Comparison of ENCODE assay signal across 8 cellular contexts in the genomic region with DNA sequence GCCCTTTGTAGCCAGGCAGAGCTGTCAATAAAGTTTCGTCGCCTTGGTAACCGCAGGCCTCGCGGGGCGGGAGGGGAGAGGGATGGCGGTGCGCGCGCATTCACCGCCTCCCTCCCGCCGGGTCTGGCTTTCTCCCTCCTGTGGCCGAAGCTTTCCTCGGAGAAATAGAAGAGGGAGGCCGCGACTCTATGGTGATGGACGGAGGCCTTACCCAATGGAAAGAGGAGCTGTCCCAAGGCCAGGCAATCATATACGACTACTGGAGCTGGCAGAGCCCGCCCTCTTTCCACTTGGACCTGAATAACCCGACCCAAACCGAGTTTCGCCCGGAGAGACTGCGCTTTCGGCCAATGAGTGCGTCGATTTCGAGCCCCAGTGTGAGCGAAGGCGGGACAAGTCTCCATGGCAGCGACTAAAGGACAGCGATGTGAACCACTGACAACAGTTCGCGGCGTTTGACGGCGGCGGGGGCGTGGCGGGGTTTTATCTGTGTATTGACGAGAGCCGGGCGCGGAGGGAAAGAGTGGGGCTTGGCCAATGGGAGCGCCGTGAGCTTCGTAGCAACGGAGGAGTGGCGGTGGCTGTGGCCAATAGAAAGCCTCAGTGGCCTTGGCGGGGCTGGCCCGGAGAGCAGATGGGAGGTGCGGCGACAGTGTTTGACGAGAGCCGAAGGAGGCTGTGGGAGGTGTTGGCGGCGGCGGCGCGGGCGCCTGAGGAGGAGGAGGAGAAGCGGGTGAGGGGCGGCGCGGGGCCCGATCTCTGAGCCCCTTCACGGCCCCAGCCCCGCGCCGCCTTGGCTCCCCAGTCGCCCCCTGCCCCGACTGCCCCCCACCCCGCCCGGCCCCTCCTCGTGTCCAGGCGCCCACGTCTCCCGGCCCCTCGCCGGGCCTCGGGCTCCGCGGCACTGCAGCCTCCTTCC. TPM values are rescaled to one million over a fixed set of nuclear protein-coding genes. Genes with fewer than 3 reads are reported as not detected.
DNase-seq lines count a peak whose midpoint lies in the region; ATAC-seq and TF ChIP-seq lines count a peak whose summit lies in the region.

KMT5C (plus strand) TSS at position 652 of the 919 bp plus-strand sequence. CDS start 2,061 bp downstream, outside the sequence.

- intact Hi-C loops in PC-3 (cut with micrococcal nuclease) (loop anchor here (1.0 to 5.0 kb wide), 4 partner anchors 15 to 127 kb away; partner anchors contain the start of genes COX6B2, RPL28 and TMEM238), mucosa of descending colon (cut with DNase I, micrococcal nuclease) (no loop called here)

- peak within 1 kb of the TSS; percentile 95 for H3K27ac ChIP-seq in PC-3 (ENCODE audit: low read length)
- H3K27ac ChIP-seq in epithelial cell of prostate: peak within 1 kb of the TSS; percentile 100

- H3K4me2 ChIP-seq in PC-3 (ENCODE audit: low read length): peak within 1 kb of the TSS; percentile 97

- POLR2A ChIA-PET in PC-3 (lab: Charles Lee; ENCODE audit: unreplicated experiment): interaction anchor here (0.5 to 1.8 kb wide), 18 partner anchors 11 to 1496 kb away, joined by 3 to 9 read pairs (median 4); partner anchors contain the start of genes BRSK1, HSPBP1, ISOC2 and PPP6R1

- H3K79me2 ChIP-seq in PC-3 (ENCODE audit: low read length): peaks cover 11% of the 10 kb centered on the region

- CTCF ChIA-PET in PC-3 (lab: Charles Lee): interaction anchor here (0.6 to 1.5 kb wide), 7 partner anchors 9 to 44 kb away, joined by 3 to 9 read pairs (median 5); partner anchors contain the start of gene TMEM238

- no TSS peak for BruUV-seq in PC-3 (replicated peaks; lab: Mats Ljungman, UMichigan)

- no peaks in the 10 kb centered on the region for H3K9me3 ChIP-seq in PC-3 (ENCODE audit: low read length)
- no peaks in the 10 kb centered on the region for H3K9me3 ChIP-seq in mucosa of descending colon

- H3K4me3 ChIP-seq in PC-3 (ENCODE audit: low read length): peak within 1 kb of the TSS; percentile 80
- H3K4me3 ChIP-seq in mucosa of descending colon: peak within 1 kb of the TSS; percentile 34

- no peaks in the 10 kb centered on the region for H4K20me1 ChIP-seq in PC-3 (ENCODE audit: low read length)

- no peak for TF ChIP-seq RAD21 in Ishikawa (IDR thresholded peaks at IDR 0.05; ENCODE audit: low read depth)

- H3K9ac ChIP-seq in PC-3 (ENCODE audit: low read length): peak within 1 kb of the TSS; percentile 88

- H3K36me3 ChIP-seq in PC-3 (ENCODE audit: low read depth, low read length) (no peaks in the 10 kb centered on the region), mucosa of descending colon (ENCODE audit: low read depth) (peaks cover 7% of the 10 kb centered on the region)

- peak within 1 kb of the TSS; percentile 72 for H2AFZ ChIP-seq in PC-3 (ENCODE audit: low read length)

- no peaks in the 10 kb centered on the region for H3K27me3 ChIP-seq in PC-3 (ENCODE audit: low read length)

- TF ChIP-seq EP300 in Ishikawa (IDR thresholded peaks at IDR 0.05; ENCODE audit: borderline replicate concordance): no peak

- ATAC-seq in GM21576 (IDR thresholded peaks at IDR 0.05; ENCODE audit: unreplicated experiment): peak; percentile 78
- peak; percentile 86 for ATAC-seq in PC-3
- ATAC-seq in mucosa of descending colon: peak; percentile 86

- no peaks in the 10 kb centered on the region for H3F3A ChIP-seq in PC-3 (ENCODE audit: low read length, unreplicated experiment)

- no peaks in the 10 kb centered on the region for H3K9me2 ChIP-seq in PC-3 (replicated peaks; ENCODE audit: low read length)

- DNase-seq in DMS153 (lab: John Stamatoyannopoulos, UW) (peak; percentile 100), PC-3 (peak; percentile 100), activated T-cell treated with anti-CD3 and anti-CD28 coated beads for 48 hours (ENCODE audit: low read depth) (peak; percentile 100), epithelial cell of prostate (ENCODE audit: low read depth, low spot score) (peak; percentile 99), mucosa of descending colon (peak; percentile 100)
- DNase-seq in stimulated activated CD8-positive, alpha-beta memory T cell treated with anti-CD3 and anti-CD28 coated beads, Interleukin-4, amount 100 ng/mL, for 24 hours (ENCODE audit: low read depth): peak; percentile 100

- H3K4me1 ChIP-seq in PC-3 (ENCODE audit: insufficient read depth, low read length) (peaks cover 19% of the 10 kb centered on the region), mucosa of descending colon (ENCODE audit: low read depth) (peaks cover 17% of the 10 kb centered on the region)

- TF ChIP-seq CTCF in PC-3 (conservative IDR thresholded peaks at IDR 0.05; ENCODE audit: low read depth, low read length) (peak; percentile 27; the same call in 1 of the 2 replicates), mucosa of descending colon (IDR thresholded peaks at IDR 0.05) (peak; percentile 25)

TF ChIP-seq in Ishikawa, 13 proteins besides CTCF, POLR2A, EP300 and RAD21:
- TF ChIP-seq, protein P1, sequence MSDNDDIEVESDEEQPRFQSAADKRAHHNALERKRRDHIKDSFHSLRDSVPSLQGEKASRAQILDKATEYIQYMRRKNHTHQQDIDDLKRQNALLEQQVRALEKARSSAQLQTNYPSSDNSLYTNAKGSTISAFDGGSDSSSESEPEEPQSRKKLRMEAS (IDR thresholded peaks at IDR 0.05): peak; percentile 59
- no peak for TF ChIP-seq USF1 (IDR thresholded peaks at IDR 0.05)
- TF ChIP-seq TCF12 (IDR thresholded peaks at IDR 0.05; ENCODE audit: low read depth): peak; percentile 21; the same call in 1 of the 2 replicates
- TF ChIP-seq CEBPB (IDR thresholded peaks at IDR 0.05): no peak
- TF ChIP-seq CREB1 (IDR thresholded peaks at IDR 0.05; ENCODE audit: low read depth): peak; percentile 89
- no peak for TF ChIP-seq TEAD4 (IDR thresholded peaks at IDR 0.05)
- TF ChIP-seq TAF1 (IDR thresholded peaks at IDR 0.05; ENCODE audit: low read depth): 0 out of 2 replicates have a peak, but pooled peaks have one; percentile 41
- no peak; the same call in 1 of the 2 replicates for TF ChIP-seq ZBTB7A (IDR thresholded peaks at IDR 0.05; ENCODE audit: low read depth)
- no peak for TF ChIP-seq YY1 (IDR thresholded peaks at IDR 0.05; ENCODE audit: low read depth)
- TF ChIP-seq, protein P2, sequence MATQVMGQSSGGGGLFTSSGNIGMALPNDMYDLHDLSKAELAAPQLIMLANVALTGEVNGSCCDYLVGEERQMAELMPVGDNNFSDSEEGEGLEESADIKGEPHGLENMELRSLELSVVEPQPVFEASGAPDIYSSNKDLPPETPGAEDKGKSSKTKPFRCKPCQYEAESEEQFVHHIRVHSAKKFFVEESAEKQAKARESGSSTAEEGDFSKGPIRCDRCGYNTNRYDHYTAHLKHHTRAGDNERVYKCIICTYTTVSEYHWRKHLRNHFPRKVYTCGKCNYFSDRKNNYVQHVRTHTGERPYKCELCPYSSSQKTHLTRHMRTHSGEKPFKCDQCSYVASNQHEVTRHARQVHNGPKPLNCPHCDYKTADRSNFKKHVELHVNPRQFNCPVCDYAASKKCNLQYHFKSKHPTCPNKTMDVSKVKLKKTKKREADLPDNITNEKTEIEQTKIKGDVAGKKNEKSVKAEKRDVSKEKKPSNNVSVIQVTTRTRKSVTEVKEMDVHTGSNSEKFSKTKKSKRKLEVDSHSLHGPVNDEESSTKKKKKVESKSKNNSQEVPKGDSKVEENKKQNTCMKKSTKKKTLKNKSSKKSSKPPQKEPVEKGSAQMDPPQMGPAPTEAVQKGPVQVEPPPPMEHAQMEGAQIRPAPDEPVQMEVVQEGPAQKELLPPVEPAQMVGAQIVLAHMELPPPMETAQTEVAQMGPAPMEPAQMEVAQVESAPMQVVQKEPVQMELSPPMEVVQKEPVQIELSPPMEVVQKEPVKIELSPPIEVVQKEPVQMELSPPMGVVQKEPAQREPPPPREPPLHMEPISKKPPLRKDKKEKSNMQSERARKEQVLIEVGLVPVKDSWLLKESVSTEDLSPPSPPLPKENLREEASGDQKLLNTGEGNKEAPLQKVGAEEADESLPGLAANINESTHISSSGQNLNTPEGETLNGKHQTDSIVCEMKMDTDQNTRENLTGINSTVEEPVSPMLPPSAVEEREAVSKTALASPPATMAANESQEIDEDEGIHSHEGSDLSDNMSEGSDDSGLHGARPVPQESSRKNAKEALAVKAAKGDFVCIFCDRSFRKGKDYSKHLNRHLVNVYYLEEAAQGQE (IDR thresholded peaks at IDR 0.05; ENCODE audit: low read depth): no peak
- peak; percentile 37; the same call in 1 of the 2 replicates for TF ChIP-seq EGR1 (IDR thresholded peaks at IDR 0.05)

RNA-seq across cellular contexts. Expression of gene KMT5C, which starts in this region (rescaled TPM):
- total RNA-seq in PC-3 (2014; rRNA removed): 21.9 and 36.6 TPM in 2 replicates
- 10 to 100 TPM; 14.7 to 19.3 (median 16.5) TPM for total RNA-seq in mucosa of descending colon

Comparison
In these comparisons a context has a peak if more than half of its experiments do, and no peak if none do; other contexts are left out.
1. Peak in every context shown above with its lines: DNase-seq, ATAC-seq, H3K4me3 ChIP-seq and H3K27ac ChIP-seq.